ENCODE assay signal across 25 cellular contexts in the genomic region with DNA sequence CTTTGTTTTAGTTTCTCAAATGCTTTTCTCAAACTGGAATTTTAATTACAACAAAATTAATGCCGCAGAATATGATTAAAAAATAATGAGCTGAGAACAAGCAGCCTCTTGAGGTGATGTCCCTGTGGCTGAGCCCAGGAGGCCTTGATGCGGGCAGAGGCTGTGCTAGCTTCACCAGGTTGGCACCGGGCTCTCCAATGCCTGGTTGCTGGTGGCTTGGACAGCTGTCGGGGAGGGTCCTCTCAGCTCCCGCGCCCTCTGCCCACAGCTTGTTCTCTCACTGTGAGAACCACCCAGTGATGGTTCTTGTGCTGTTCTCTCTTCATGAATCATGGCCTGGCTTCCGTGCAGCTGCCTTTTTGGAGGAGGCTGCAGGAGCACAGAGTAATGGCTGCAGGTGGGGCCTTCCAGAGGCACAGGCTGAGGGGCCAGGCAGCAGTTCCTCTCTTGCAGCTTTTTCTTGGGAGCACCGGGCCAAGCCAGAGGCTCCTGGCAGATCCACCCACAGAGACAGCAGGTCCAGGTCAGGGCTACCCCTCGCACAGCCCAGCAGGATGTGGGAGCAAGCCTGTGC.
"Had no signal": no experiment of that assay in that cellular context is flagged by ENCODE, and none has a peak within 500 bp of the region (broad histone marks: within the 10 kb centered on the region; RNA-seq: fewer than 3 reads in every experiment).

No MANE protein-coding gene starts in this region.

- H3K9me3 Mint-ChIP-seq: effector memory CD8-positive, alpha-beta T cell; immature natural killer cell; memory B cell; mesothelial cell of epicardium; naive thymus-derived CD4-positive, alpha-beta T cell; nephron; neural progenitor cell; stimulated activated naive B cell treated with anti-CD40 and anti-IgM and Interleukin-4, amounts not matched to agents 10 μg/mL and 1 μg/mL and 100 μg/mL, for 72 hours; stimulated activated naive CD8-positive, alpha-beta T cell treated with anti-CD3 and anti-CD28 coated beads, Interleukin-15, Interleukin-2, amounts not matched to agents 100 ng/mL and 50 ng/mL, for 24 hours had no signal

- DNase-seq: cortex of kidney; effector memory CD8-positive, alpha-beta T cell; erythroblast; hypothalamus; immature natural killer cell; islet precursor cell; left ventricle myocardium superior; mucosa of descending colon; naive thymus-derived CD4-positive, alpha-beta T cell; nucleus accumbens; ovary; psoas muscle; right cardiac atrium; stimulated activated CD4-positive, alpha-beta T cell treated with anti-CD3 and anti-CD28 coated beads, Interleukin-15, amount 100 ng/mL, for 24 hours; stimulated activated CD4-positive, alpha-beta T cell treated with anti-CD3 and anti-CD28 coated beads, Interleukin-2, amount 100 ng/mL, for 48 hours; stimulated activated naive B cell treated with anti-CD40 and anti-IgM and Interleukin-4, amounts not matched to agents 10 μg/mL and 1 μg/mL and 100 μg/mL, for 72 hours; upper lobe of left lung had no signal

- H3K4me2 ChIP-seq: neural progenitor cell had no signal

- H3K9me3 ChIP-seq: mucosa of descending colon, ovary, psoas muscle, thoracic aorta, tibial nerve, upper lobe of left lung had no signal

- H3K4me1 Mint-ChIP-seq: immature natural killer cell; memory B cell; mesothelial cell of epicardium; stimulated activated naive B cell treated with anti-CD40 and anti-IgM and Interleukin-4, amounts not matched to agents 10 μg/mL and 1 μg/mL and 100 μg/mL, for 72 hours had no signal

- H3K9ac ChIP-seq: neural progenitor cell had no signal

- H3K36me3 Mint-ChIP-seq: immature natural killer cell; memory B cell; mesothelial cell of epicardium; naive thymus-derived CD4-positive, alpha-beta T cell; neural progenitor cell; stimulated activated naive B cell treated with anti-CD40 and anti-IgM and Interleukin-4, amounts not matched to agents 10 μg/mL and 1 μg/mL and 100 μg/mL, for 72 hours had no signal

- H3K4me3 Mint-ChIP-seq: effector memory CD8-positive, alpha-beta T cell; immature natural killer cell; memory B cell; mesothelial cell of epicardium; naive thymus-derived CD4-positive, alpha-beta T cell; nephron; neural progenitor cell; stimulated activated naive B cell treated with anti-CD40 and anti-IgM and Interleukin-4, amounts not matched to agents 10 μg/mL and 1 μg/mL and 100 μg/mL, for 72 hours; stimulated activated naive CD8-positive, alpha-beta T cell treated with anti-CD3 and anti-CD28 coated beads, Interleukin-15, Interleukin-2, amounts not matched to agents 100 ng/mL and 50 ng/mL, for 24 hours had no signal

- H3K27me3 ChIP-seq: neural progenitor cell, ovary, tibial nerve, upper lobe of left lung had no signal

- H3K4me3 ChIP-seq: lung, mucosa of descending colon, neural progenitor cell, ovary, psoas muscle, thoracic aorta, tibial nerve, upper lobe of left lung had no signal

- H3K36me3 ChIP-seq: neural progenitor cell, ovary, thoracic aorta, tibial nerve, upper lobe of left lung had no signal

- H3K27ac ChIP-seq: neural progenitor cell, ovary, psoas muscle, thoracic aorta, tibial nerve, upper lobe of left lung had no signal

- H3K27me3 Mint-ChIP-seq: memory B cell; naive thymus-derived CD4-positive, alpha-beta T cell; stimulated activated naive CD8-positive, alpha-beta T cell treated with anti-CD3 and anti-CD28 coated beads, Interleukin-15, Interleukin-2, amounts not matched to agents 100 ng/mL and 50 ng/mL, for 24 hours had no signal

- H3K4me1 ChIP-seq: psoas muscle, tibial nerve, upper lobe of left lung had no signal

- H3K27ac Mint-ChIP-seq: effector memory CD8-positive, alpha-beta T cell; immature natural killer cell; memory B cell; mesothelial cell of epicardium; naive thymus-derived CD4-positive, alpha-beta T cell; nephron; neural progenitor cell; stimulated activated naive B cell treated with anti-CD40 and anti-IgM and Interleukin-4, amounts not matched to agents 10 μg/mL and 1 μg/mL and 100 μg/mL, for 72 hours; stimulated activated naive CD8-positive, alpha-beta T cell treated with anti-CD3 and anti-CD28 coated beads, Interleukin-15, Interleukin-2, amounts not matched to agents 100 ng/mL and 50 ng/mL, for 24 hours had no signal

- H2AFZ ChIP-seq: neural progenitor cell had no signal
